ENCODE assay signal across 14 cellular contexts in genomic region chr10:67607472-67607871, GRCh38.
DNase-seq lines count a peak whose midpoint lies in the region; ATAC-seq, FAIRE-seq and TF ChIP-seq lines count a peak whose summit lies in the region.
"Had no signal": no experiment of that assay in that cellular context is flagged by ENCODE, and none has a peak within 500 bp of the region (broad histone marks: within the 10 kb centered on the region; RNA-seq: fewer than 3 reads in every experiment).

No MANE protein-coding gene starts in this region.

- no peaks in the 10 kb centered on the region for H4K20me1 ChIP-seq in endothelial cell of umbilical vein (replicated peaks; ENCODE audit: control insufficient read depth, extremely low read depth, insufficient read depth, low read length)

- dilution Hi-C loops in endothelial cell of umbilical vein (cut with MboI; ENCODE audit: extremely low pct_ligation_motif_present, low sequenced_read_pairs), result no loop called here

- FAIRE-seq in endothelial cell of umbilical vein (lab: Jason Lieb, UNC), result peak; percentile 43

- CTCF ChIA-PET in endothelial cell of umbilical vein (lab: Charles Lee), result interaction anchor here (1.3 to 2.3 kb wide), 3 partner anchors 13 to 172 kb away, joined by 3 to 5 read pairs (median 3); no protein-coding TSS in a partner anchor

- POLR2A ChIA-PET in endothelial cell of umbilical vein (lab: Charles Lee), result no interaction called here

- H3K27ac Mint-ChIP-seq in activated naive CD4-positive, alpha-beta T cell treated with anti-CD3 and anti-CD28 coated beads, Interleukin-2, amount 50 U/mL, for 72 hours, result peak overlapping the region in 1 of 2 donors; percentile 18
- peak overlapping the region in 1 of 2 donors; percentile 74 for H3K27ac Mint-ChIP-seq in stimulated activated naive CD8-positive, alpha-beta T cell treated with anti-CD3 and anti-CD28 coated beads, Interleukin-15, amount 100 ng/mL, for 72 hours
- no peak overlapping the region for H3K27ac Mint-ChIP-seq in nephron progenitor cell

- H3K27ac ChIP-seq in endothelial cell of umbilical vein (ENCODE audit: insufficient read depth, low read depth, low read length), result peak overlapping the region; percentile 29
- H3K27ac ChIP-seq in lower lobe of right lung, result no peak overlapping the region
- H3K27ac ChIP-seq: adrenal gland, dorsolateral prefrontal cortex, neutrophil, suprapubic skin had no signal

- no peaks in the 10 kb centered on the region for H3K9me1 ChIP-seq in endothelial cell of umbilical vein (replicated peaks; ENCODE audit: control insufficient read depth, extremely low read depth, insufficient read depth, low read length)

- no TSS peak for BruUV-seq in endothelial cell of umbilical vein (replicated peaks; lab: Mats Ljungman, UMichigan)

- H3K9me3 ChIP-seq in endothelial cell of umbilical vein (replicated peaks; ENCODE audit: control insufficient read depth, insufficient read depth, low read length) (no peaks in the 10 kb centered on the region), lower lobe of right lung (no peaks in the 10 kb centered on the region)
- H3K9me3 ChIP-seq: adrenal gland, neutrophil, suprapubic skin had no signal

- peak; percentile 69 to 82 for ATAC-seq in activated naive CD4-positive, alpha-beta T cell treated with anti-CD3 and anti-CD28 coated beads, Interleukin-2, amount 50 U/mL, for 72 hours
- ATAC-seq in stimulated activated naive CD8-positive, alpha-beta T cell treated with anti-CD3 and anti-CD28 coated beads, Interleukin-15, amount 100 ng/mL, for 72 hours, result peak; percentile 72
- ATAC-seq in lower lobe of right lung, result no peak

- DNase-seq in activated naive CD4-positive, alpha-beta T cell treated with anti-CD3 and anti-CD28 coated beads, Interleukin-2, amount 50 U/mL, for 72 hours (ENCODE audit: low spot score in 2 of 2), result no peak
- no peak for DNase-seq in activated naive CD4-positive, alpha-beta T cell (lab: John Stamatoyannopoulos, UW)
- peak; percentile 7 for DNase-seq in NB4 (ENCODE audit: low read depth)
- peak; percentile 47 for DNase-seq in endothelial cell of umbilical vein (ENCODE audit: low read depth, low spot score)
- no peak for DNase-seq in stimulated activated naive CD8-positive, alpha-beta T cell treated with anti-CD3 and anti-CD28 coated beads, Interleukin-15, amount 100 ng/mL, for 72 hours
- no peak for DNase-seq in lower lobe of right lung
- DNase-seq in nephron progenitor cell, result no peak
- no peak for DNase-seq in NK-92 treated with Interleukin-12 subunit alpha and Interleukin-12 subunit beta, amount 100 ng/mL, for 24 hours (lab: John Stamatoyannopoulos, UW)
- DNase-seq: adrenal gland, dorsolateral prefrontal cortex, NCI-H1092 treated with DMSO at 0.1 percent for 48 hours had no signal

- H3K4me3 Mint-ChIP-seq in stimulated activated naive CD8-positive, alpha-beta T cell treated with anti-CD3 and anti-CD28 coated beads, Interleukin-15, amount 100 ng/mL, for 72 hours, result no peak overlapping the region
- H3K4me3 Mint-ChIP-seq in nephron progenitor cell, result no peak overlapping the region
- H3K4me3 Mint-ChIP-seq: WTC11 had no signal

- H3K9me3 Mint-ChIP-seq in activated naive CD4-positive, alpha-beta T cell treated with anti-CD3 and anti-CD28 coated beads, Interleukin-2, amount 50 U/mL, for 72 hours, result no peaks in the 10 kb centered on the region
- no peaks in the 10 kb centered on the region for H3K9me3 Mint-ChIP-seq in stimulated activated naive CD8-positive, alpha-beta T cell treated with anti-CD3 and anti-CD28 coated beads, Interleukin-15, amount 100 ng/mL, for 72 hours
- H3K9me3 Mint-ChIP-seq in nephron progenitor cell, result no peaks in the 10 kb centered on the region
- H3K9me3 Mint-ChIP-seq: WTC11 had no signal

- no peaks in the 10 kb centered on the region for H3K27me3 ChIP-seq in endothelial cell of umbilical vein (ENCODE audit: control insufficient read depth in 2 of 2, insufficient read depth in 2 of 2, low read length in 2 of 2)
- no peaks in the 10 kb centered on the region for H3K27me3 ChIP-seq in lower lobe of right lung (ENCODE audit: low read depth)
- H3K27me3 ChIP-seq: adrenal gland, dorsolateral prefrontal cortex, neutrophil, suprapubic skin had no signal

- peaks cover 7% of the 10 kb centered on the region for H3K27me3 Mint-ChIP-seq in stimulated activated naive CD8-positive, alpha-beta T cell treated with anti-CD3 and anti-CD28 coated beads, Interleukin-15, amount 100 ng/mL, for 72 hours
- H3K27me3 Mint-ChIP-seq in nephron progenitor cell (ENCODE audit: low read depth, poor library complexity), result no peaks in the 10 kb centered on the region

- peaks cover 21% of the 10 kb centered on the region for H3K4me1 Mint-ChIP-seq in stimulated activated naive CD8-positive, alpha-beta T cell treated with anti-CD3 and anti-CD28 coated beads, Interleukin-15, amount 100 ng/mL, for 72 hours
- H3K4me1 Mint-ChIP-seq in nephron progenitor cell, result peaks cover 18% of the 10 kb centered on the region

- H3K9ac ChIP-seq in endothelial cell of umbilical vein (replicated peaks; ENCODE audit: extremely low read depth, insufficient read depth, low read length), result no peak overlapping the region

- TF ChIP-seq POLR2A in NB4 (IDR thresholded peaks at IDR 0.05; ENCODE audit: extremely low read depth, insufficient read length) (no peak), endothelial cell of umbilical vein (IDR thresholded peaks at IDR 0.05; ENCODE audit: low read depth, low read length) (no peak)

- H3K4me3 ChIP-seq in NB4 (ENCODE audit: low read depth, low read length) (no peak overlapping the region), endothelial cell of umbilical vein (replicated peaks in 1 of 3; ENCODE audit: insufficient read depth in 1 of 3, low read depth in 1 of 3, low read length in 3 of 3) (no peak overlapping the region), lower lobe of right lung (no peak overlapping the region)
- H3K4me3 ChIP-seq: adrenal gland, dorsolateral prefrontal cortex, suprapubic skin had no signal

- H3K36me3 ChIP-seq in endothelial cell of umbilical vein (ENCODE audit: control insufficient read depth in 2 of 2, extremely low read depth in 1 of 2, insufficient read depth in 2 of 2, low read length in 2 of 2) (no peaks in the 10 kb centered on the region), lower lobe of right lung (no peaks in the 10 kb centered on the region)
- H3K36me3 ChIP-seq: adrenal gland, neutrophil, suprapubic skin had no signal

- no peaks in the 10 kb centered on the region for H3K79me2 ChIP-seq in endothelial cell of umbilical vein (ENCODE audit: control insufficient read depth, insufficient read depth, low read length)

- peaks cover 23% of the 10 kb centered on the region for H3K4me1 ChIP-seq in endothelial cell of umbilical vein (ENCODE audit: control insufficient read depth, extremely low read depth, insufficient read depth, low read length)
- no peaks in the 10 kb centered on the region for H3K4me1 ChIP-seq in lower lobe of right lung
- H3K4me1 ChIP-seq: adrenal gland, suprapubic skin had no signal

- no peaks in the 10 kb centered on the region for H3K36me3 Mint-ChIP-seq in activated naive CD4-positive, alpha-beta T cell treated with anti-CD3 and anti-CD28 coated beads, Interleukin-2, amount 50 U/mL, for 72 hours
- H3K36me3 Mint-ChIP-seq in nephron progenitor cell (ENCODE audit: low read depth), result no peaks in the 10 kb centered on the region
- H3K36me3 Mint-ChIP-seq: WTC11 had no signal

- H3K4me2 ChIP-seq in endothelial cell of umbilical vein (ENCODE audit: insufficient read depth, low read length), result peak overlapping the region; percentile 24

- no peak for TF ChIP-seq CTCF in NB4 (IDR thresholded peaks at IDR 0.05; ENCODE audit: low read depth, low read length)
- TF ChIP-seq CTCF in endothelial cell of umbilical vein (IDR thresholded peaks at IDR 0.05; ENCODE audit: extremely low read depth in 1 of 2, insufficient read depth in 1 of 2, low read depth in 1 of 2, low read length in 2 of 2), result no peak
- TF ChIP-seq CTCF in lower lobe of right lung (IDR thresholded peaks at IDR 0.05), result no peak
- no peak for TF ChIP-seq CTCF in nephron progenitor cell (IDR thresholded peaks at IDR 0.05)

- intact Hi-C loops in endothelial cell of umbilical vein (cut with micrococcal nuclease), result loop anchor here (5.0 to 10.0 kb wide), 2 partner anchors 60 to 167 kb away; no protein-coding TSS in a partner anchor
- intact Hi-C loops in lower lobe of right lung (cut with DNase I), result no loop called here

- H2AFZ ChIP-seq in endothelial cell of umbilical vein (ENCODE audit: low read depth, low read length), result no peak overlapping the region

TF ChIP-seq in endothelial cell of umbilical vein, 7 proteins besides CTCF, POLR2A, EP300 and RAD21:
- TF ChIP-seq JUN (IDR thresholded peaks at IDR 0.05; ENCODE audit: borderline replicate concordance, insufficient read depth, insufficient read length, low read depth) (peak; percentile 32), MAX (IDR thresholded peaks at IDR 0.05; ENCODE audit: insufficient read depth, insufficient read length) (no peak)

Comparison
In these comparisons a context has a peak if more than half of its experiments do, and no peak if none do; other contexts are left out.
1. ATAC-seq: peak in activated naive CD4-positive, alpha-beta T cell treated with anti-CD3 and anti-CD28 coated beads, Interleukin-2, amount 50 U/mL, for 72 hours (2 of 2) and stimulated activated naive CD8-positive, alpha-beta T cell treated with anti-CD3 and anti-CD28 coated beads, Interleukin-15, amount 100 ng/mL, for 72 hours (single experiment); none in lower lobe of right lung (0 of 2).
2. DNase-seq: peak in NB4 (single experiment) and endothelial cell of umbilical vein (single experiment); none in activated naive CD4-positive, alpha-beta T cell treated with anti-CD3 and anti-CD28 coated beads, Interleukin-2, amount 50 U/mL, for 72 hours (0 of 2), activated naive CD4-positive, alpha-beta T cell (0 of 4), stimulated activated naive CD8-positive, alpha-beta T cell treated with anti-CD3 and anti-CD28 coated beads, Interleukin-15, amount 100 ng/mL, for 72 hours (0 of 2), lower lobe of right lung (single experiment), nephron progenitor cell (single experiment) and NK-92 treated with Interleukin-12 subunit alpha and Interleukin-12 subunit beta, amount 100 ng/mL, for 24 hours (single experiment).